ENCODE assay signal across 1 cellular context in the genomic region with DNA sequence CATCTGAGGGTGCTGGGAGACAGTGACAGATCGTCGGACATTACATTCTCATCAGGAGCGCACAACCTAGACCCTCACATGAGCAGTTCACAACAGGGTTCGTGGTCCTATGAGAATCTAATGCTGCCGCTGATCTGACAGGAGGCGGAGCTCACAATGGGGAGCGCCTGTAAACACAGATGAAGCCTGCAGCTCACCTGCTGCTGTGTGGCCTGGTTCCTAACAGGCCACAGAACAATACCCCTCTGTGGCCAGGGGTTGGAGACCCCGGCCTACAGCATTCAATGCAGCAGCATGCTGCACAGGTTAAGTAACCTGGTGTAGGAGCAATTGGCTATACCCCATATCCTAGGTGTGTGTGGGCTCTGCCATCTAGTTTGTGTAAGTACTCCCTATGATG.
TF ChIP-seq lines count a peak whose summit lies in the region.

No MANE protein-coding gene starts in this region.

TF ChIP-seq in HepG2, 621 proteins besides CTCF, POLR2A, EP300 and RAD21:
- no peak for TF ChIP-seq ZNF441 (CRISPR knock-in tag; IDR thresholded peaks at IDR 0.05; ENCODE audit: borderline replicate concordance)
- TF ChIP-seq, protein P1, sequence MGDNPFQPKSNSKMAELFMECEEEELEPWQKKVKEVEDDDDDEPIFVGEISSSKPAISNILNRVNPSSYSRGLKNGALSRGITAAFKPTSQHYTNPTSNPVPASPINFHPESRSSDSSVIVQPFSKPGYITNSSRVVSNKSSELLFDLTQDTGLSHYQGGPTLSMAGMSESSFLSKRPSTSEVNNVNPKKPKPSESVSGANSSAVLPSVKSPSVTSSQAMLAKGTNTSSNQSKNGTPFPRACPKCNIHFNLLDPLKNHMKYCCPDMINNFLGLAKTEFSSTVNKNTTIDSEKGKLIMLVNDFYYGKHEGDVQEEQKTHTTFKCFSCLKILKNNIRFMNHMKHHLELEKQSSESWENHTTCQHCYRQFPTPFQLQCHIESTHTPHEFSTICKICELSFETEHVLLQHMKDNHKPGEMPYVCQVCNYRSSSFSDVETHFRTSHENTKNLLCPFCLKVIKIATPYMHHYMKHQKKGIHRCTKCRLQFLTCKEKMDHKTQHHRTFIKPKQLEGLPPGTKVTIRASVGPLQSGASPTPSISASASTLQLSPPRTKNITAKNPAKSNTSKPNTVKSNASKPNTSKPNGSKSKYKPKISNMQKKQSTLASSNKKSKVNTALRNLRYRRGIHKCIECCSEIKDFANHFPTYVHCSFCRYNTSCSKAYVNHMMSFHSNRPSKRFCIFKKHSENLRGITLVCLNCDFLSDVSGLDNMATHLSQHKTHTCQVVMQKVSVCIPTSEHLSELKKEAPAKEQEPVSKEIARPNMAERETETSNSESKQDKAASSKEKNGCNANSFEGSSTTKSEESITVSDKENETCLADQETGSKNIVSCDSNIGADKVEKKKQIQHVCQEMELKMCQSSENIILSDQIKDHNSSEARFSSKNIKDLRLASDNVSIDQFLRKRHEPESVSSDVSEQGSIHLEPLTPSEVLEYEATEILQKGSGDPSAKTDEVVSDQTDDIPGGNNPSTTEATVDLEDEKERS (CRISPR knock-in tag; IDR thresholded peaks at IDR 0.05): no peak
TF ChIP-seq in HepG2: peak in this region for 0.
